14 cellular contexts compared by ENCODE assay signal in genomic region chr6:156658186-156658585, GRCh38.
DNase-seq lines count a peak whose midpoint lies in the region; ATAC-seq and TF ChIP-seq lines count a peak whose summit lies in the region.
"Had no signal": no experiment of that assay in that cellular context is flagged by ENCODE, and none has a peak within 500 bp of the region (broad histone marks: within the 10 kb centered on the region; RNA-seq: fewer than 3 reads in every experiment).

No MANE protein-coding gene starts in this region.

- H3K4me3 ChIP-seq in gastrocnemius medialis (peak overlapping the region in 3 of 4 donors; percentile 13 to 28 (median 16)), vagina (no peak overlapping the region)
- H3K4me3 ChIP-seq: lower lobe of right lung, upper lobe of left lung had no signal

- H3K36me3 ChIP-seq in gastrocnemius medialis, result no peaks in the 10 kb centered on the region
- H3K36me3 ChIP-seq in vagina, result no peaks in the 10 kb centered on the region
- H3K36me3 ChIP-seq: lower lobe of right lung, upper lobe of left lung had no signal

- H3K9me3 ChIP-seq in gastrocnemius medialis, result no peaks in the 10 kb centered on the region
- no peaks in the 10 kb centered on the region for H3K9me3 ChIP-seq in vagina
- H3K9me3 ChIP-seq: lower lobe of right lung, upper lobe of left lung had no signal

- H3K27me3 ChIP-seq in gastrocnemius medialis (no peaks in the 10 kb centered on the region), vagina (no peaks in the 10 kb centered on the region)
- H3K27me3 ChIP-seq: upper lobe of left lung had no signal

- no peak for TF ChIP-seq POLR2A in gastrocnemius medialis (IDR thresholded peaks at IDR 0.05)
- TF ChIP-seq POLR2A in vagina (IDR thresholded peaks at IDR 0.05), result no peak

- in situ Hi-C loops in gastrocnemius medialis (cut with MboI; ENCODE audit: low sequenced_read_pairs in 4 of 4), result no loop called here

- H3K27ac ChIP-seq in gastrocnemius medialis (no peak overlapping the region), vagina (no peak overlapping the region)
- H3K27ac ChIP-seq: lower lobe of right lung, upper lobe of left lung had no signal

- H3K4me1 ChIP-seq in gastrocnemius medialis (peaks cover 8 to 12% of the 10 kb centered on the region in 2 donors), vagina (no peaks in the 10 kb centered on the region)
- H3K4me1 ChIP-seq: lower lobe of right lung had no signal

- DNase-seq in GM04503 (ENCODE audit: low read depth) (peak; percentile 22), amniotic epithelial cell (ENCODE audit: low read depth) (peak; percentile 97), globus pallidus (ENCODE audit: low spot score) (peak; percentile 12), gastrocnemius medialis (no peak), vagina (ENCODE audit: extremely low spot score in 2 of 2) (no peak)
- DNase-seq in stimulated activated CD4-positive, alpha-beta T cell treated with anti-CD3 and anti-CD28 coated beads, Interleukin-4, amount 100 ng/mL, for 24 hours, result no peak
- DNase-seq: activated CD8-positive, alpha-beta memory T cell treated with anti-CD3 and anti-CD28 coated beads, Interleukin-2, amount 10 ng/mL, durations not matched to agents 7 days and 5 days; erythroblast; lower lobe of right lung; NCI-H187 treated with DMSO at 0.1 percent for 48 hours; T-helper 9 cell; upper lobe of left lung had no signal

- TF ChIP-seq CTCF in gastrocnemius medialis (IDR thresholded peaks at IDR 0.05 in 4 of 5, conservative IDR thresholded peaks at IDR 0.05 in 1 of 5), result no peak
- no peak for TF ChIP-seq CTCF in vagina (IDR thresholded peaks at IDR 0.05)

- intact Hi-C loops in gastrocnemius medialis (cut with DNase I; ENCODE audit: low total_unique reads) (no loop called here), vagina (cut with DNase I) (no loop called here)

- ATAC-seq in gastrocnemius medialis (no peak), GM18517 (IDR thresholded peaks at IDR 0.05; ENCODE audit: unreplicated experiment) (no peak), HG03460 (IDR thresholded peaks at IDR 0.05; ENCODE audit: unreplicated experiment) (no peak)
- ATAC-seq: activated CD8-positive, alpha-beta memory T cell treated with anti-CD3 and anti-CD28 coated beads, Interleukin-2, amount 10 ng/mL, durations not matched to agents 7 days and 5 days; lower lobe of right lung had no signal

Comparison
In these comparisons a context has a peak if more than half of its experiments do, and no peak if none do; other contexts are left out.
1. DNase-seq: peak in GM04503 (single experiment), amniotic epithelial cell (single experiment) and globus pallidus (single experiment); none in gastrocnemius medialis (0 of 2), vagina (0 of 2) and stimulated activated CD4-positive, alpha-beta T cell treated with anti-CD3 and anti-CD28 coated beads, Interleukin-4, amount 100 ng/mL, for 24 hours (single experiment).
2. H3K4me3 ChIP-seq: peak in gastrocnemius medialis (3 of 4); none in vagina (0 of 2).